2 cellular contexts compared by ENCODE assay signal in genomic region chr6:133951227-133951626, GRCh38.
TF ChIP-seq lines count a peak whose summit lies in the region.

No MANE protein-coding gene starts in this region.

TF ChIP-seq in SK-N-SH, 30 proteins besides CTCF, POLR2A, EP300 and RAD21 (continued from another document):
- TF ChIP-seq REST (IDR thresholded peaks at IDR 0.05; ENCODE audit: low read depth, low read length): no peak
- TF ChIP-seq JUND (IDR thresholded peaks at IDR 0.05): no peak
- no peak for TF ChIP-seq NRF1 (IDR thresholded peaks at IDR 0.05; ENCODE audit: low read depth, low read length)
- TF ChIP-seq GABPA (IDR thresholded peaks at IDR 0.05; ENCODE audit: low read depth): no peak
- no peak for TF ChIP-seq TCF12 (IDR thresholded peaks at IDR 0.05)

TF ChIP-seq in SK-N-SH treated with all-trans-retinoic acid at 6 μM for 48 hours, 23 proteins besides CTCF, POLR2A, EP300 and RAD21 (continued from another document):
- TF ChIP-seq ZNF70 (CRISPR knock-in tag; IDR thresholded peaks at IDR 0.05): no peak
- TF ChIP-seq POU6F1 (CRISPR knock-in tag; IDR thresholded peaks at IDR 0.05; ENCODE audit: borderline replicate concordance, low read depth): no peak
- TF ChIP-seq ZFP3 (CRISPR knock-in tag; IDR thresholded peaks at IDR 0.05): no peak
- TF ChIP-seq OSR1 (CRISPR knock-in tag; IDR thresholded peaks at IDR 0.05): no peak
- TF ChIP-seq ARNTL (CRISPR knock-in tag; IDR thresholded peaks at IDR 0.05; ENCODE audit: borderline replicate concordance, low read depth): no peak
- TF ChIP-seq ZC3H10 (CRISPR knock-in tag; IDR thresholded peaks at IDR 0.05): no peak
- no peak for TF ChIP-seq ESRRG (CRISPR knock-in tag; IDR thresholded peaks at IDR 0.05)
